ENCODE assay signal across 28 cellular contexts in the genomic region with DNA sequence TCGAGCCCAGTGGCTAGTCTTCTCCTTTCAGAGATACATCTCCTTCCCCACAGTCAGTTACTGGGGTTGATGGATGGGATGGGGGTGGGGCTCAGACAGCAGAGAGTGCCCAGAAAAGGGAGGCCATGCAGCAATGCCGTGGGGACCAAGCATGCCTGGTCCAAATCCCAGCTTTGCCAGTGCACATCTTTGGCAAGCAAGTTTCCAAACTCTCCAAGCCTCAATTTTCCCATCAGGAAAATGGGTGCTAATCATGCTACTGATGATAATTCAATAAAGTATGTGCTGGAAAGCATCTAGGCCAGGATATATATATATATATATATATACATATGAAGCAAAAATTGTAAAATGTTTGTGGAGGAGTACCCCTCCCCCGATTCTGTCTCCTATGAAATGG.
"Had no signal": no experiment of that assay in that cellular context is flagged by ENCODE, and none has a peak within 500 bp of the region (broad histone marks: within the 10 kb centered on the region; RNA-seq: fewer than 3 reads in every experiment).

No MANE protein-coding gene starts in this region.

- H3K9me3 ChIP-seq: colonic mucosa, esophagus muscularis mucosa, esophagus squamous epithelium, gastrocnemius medialis, gastroesophageal sphincter, heart left ventricle, heart right ventricle had no signal

- H3K27ac ChIP-seq: colonic mucosa, coronary artery, dorsolateral prefrontal cortex, epithelial cell of prostate, esophagus muscularis mucosa, esophagus squamous epithelium, foreskin keratinocyte, gastrocnemius medialis, gastroesophageal sphincter, heart left ventricle, heart right ventricle had no signal

- ATAC-seq: effector memory CD8-positive, alpha-beta T cell; esophagus mucosa; foreskin keratinocyte; gastrocnemius medialis; gastroesophageal sphincter; heart left ventricle; heart right ventricle had no signal

- H3K4me1 ChIP-seq: colonic mucosa, foreskin keratinocyte, gastrocnemius medialis had no signal

- H3K27me3 ChIP-seq: colonic mucosa had no signal

- H3K36me3 ChIP-seq: colonic mucosa, esophagus muscularis mucosa, esophagus squamous epithelium, gastrocnemius medialis, gastroesophageal sphincter, heart left ventricle, heart right ventricle had no signal

- FAIRE-seq: colon, endometrium, endothelial cell of umbilical vein, frontal cortex had no signal

- DNase-seq: colonic mucosa; cortex of kidney; dermis blood vessel endothelial cell; dorsolateral prefrontal cortex; effector CD4-positive, alpha-beta T cell; effector CD8-positive, alpha-beta T cell; effector memory CD4-positive, alpha-beta T cell; effector memory CD8-positive, alpha-beta T cell; endodermal cell; erythroblast; esophagus squamous epithelium; foreskin fibroblast; foreskin keratinocyte; foreskin melanocyte; gastrocnemius medialis; glutamatergic neuron; head of caudate nucleus; heart left ventricle; heart right ventricle had no signal

- H3K4me3 ChIP-seq: colonic mucosa, coronary artery, dorsolateral prefrontal cortex, esophagus muscularis mucosa, esophagus squamous epithelium, gastrocnemius medialis, gastroesophageal sphincter, heart left ventricle, heart right ventricle had no signal
